ENCODE assay signal across 27 cellular contexts in the genomic region with DNA sequence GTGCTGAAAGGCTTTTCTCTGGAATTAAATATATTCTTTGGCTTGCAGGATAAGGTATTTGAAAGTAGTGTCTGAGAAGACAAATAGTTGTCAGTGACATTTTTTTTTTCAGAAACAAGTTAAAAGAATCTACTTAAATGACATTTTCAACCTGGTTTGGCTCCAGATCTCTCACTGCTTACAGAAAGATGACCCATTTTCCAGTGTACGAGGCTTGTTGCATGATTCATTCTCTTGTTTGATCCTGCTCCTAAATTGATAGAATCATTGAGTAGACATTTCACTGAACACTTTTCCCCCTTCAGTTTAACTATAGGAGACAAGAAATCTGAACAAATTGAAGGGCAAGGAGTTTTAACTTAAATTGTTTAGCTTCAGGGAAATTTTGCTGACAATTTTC.
"Had no signal": no experiment of that assay in that cellular context is flagged by ENCODE, and none has a peak within 500 bp of the region (broad histone marks: within the 10 kb centered on the region; RNA-seq: fewer than 3 reads in every experiment).

No MANE protein-coding gene starts in this region.

- H3K4me1 Mint-ChIP-seq: activated naive CD4-positive, alpha-beta T cell treated with anti-CD3 and anti-CD28 coated beads, Interleukin-2, amount 10 ng/mL, durations not matched to agents 7 days and 5 days; activated naive CD8-positive, alpha-beta T cell treated with anti-CD3 and anti-CD28 coated beads, Interleukin-2, amount 10 ng/mL, durations not matched to agents 7 days and 5 days; naive B cell had no signal

- H3K36me3 ChIP-seq: breast epithelium, transverse colon had no signal

- H3K4me1 ChIP-seq: breast epithelium, testis, transverse colon had no signal

- H3K4me3 ChIP-seq: breast epithelium, coronary artery, dorsolateral prefrontal cortex, testis, transverse colon had no signal

- DNase-seq: activated CD4-positive, alpha-beta T cell treated with anti-CD3 and anti-CD28 coated beads for 48 hours; activated CD4-positive, alpha-beta T cell treated with anti-CD3 and anti-CD28 coated beads, Interleukin-2, amount 50 U/mL, for 48 hours; activated CD8-positive, alpha-beta memory T cell treated with anti-CD3 and anti-CD28 coated beads, Interleukin-2, amount 50 U/mL, for 48 hours; activated gamma-delta T cell; activated naive CD4-positive, alpha-beta T cell treated with anti-CD3 and anti-CD28 coated beads, Interleukin-2, amount 10 ng/mL, durations not matched to agents 7 days and 5 days; activated naive CD8-positive, alpha-beta T cell treated with anti-CD3 and anti-CD28 coated beads, Interleukin-2, amount 10 ng/mL, durations not matched to agents 7 days and 5 days; activated T-cell treated with anti-CD3 and anti-CD28 coated beads, Interleukin-2, amount 50 U/mL, for 24 hours; amniotic stem cell; cerebellar nuclear complex; dorsolateral prefrontal cortex; kidney; left colon; mammary epithelial cell; naive B cell; nephron progenitor cell; occipital lobe; right cardiac atrium; stimulated activated CD4-positive, alpha-beta T cell treated with anti-CD3 and anti-CD28 coated beads, Interleukin-2, amount 100 ng/mL, for 48 hours; stimulated activated naive CD8-positive, alpha-beta T cell treated with anti-CD3 and anti-CD28 coated beads, Interleukin-15, Interleukin-2, amounts not matched to agents 100 U/mL and 50 U/mL, for 24 hours; testis; transverse colon had no signal

- H3K27me3 ChIP-seq: breast epithelium, dorsolateral prefrontal cortex, testis, transverse colon had no signal

- H3K27ac ChIP-seq: breast epithelium, coronary artery, dorsolateral prefrontal cortex, testis, transverse colon, VCaP had no signal

- H3K36me3 Mint-ChIP-seq: activated naive CD4-positive, alpha-beta T cell treated with anti-CD3 and anti-CD28 coated beads, Interleukin-2, amount 10 ng/mL, durations not matched to agents 7 days and 5 days; activated naive CD8-positive, alpha-beta T cell treated with anti-CD3 and anti-CD28 coated beads, Interleukin-2, amount 10 ng/mL, durations not matched to agents 7 days and 5 days had no signal

- FAIRE-seq: endothelial cell of umbilical vein, TTC549 had no signal

- H3K27ac Mint-ChIP-seq: activated naive CD4-positive, alpha-beta T cell treated with anti-CD3 and anti-CD28 coated beads, Interleukin-2, amount 10 ng/mL, durations not matched to agents 7 days and 5 days; activated naive CD8-positive, alpha-beta T cell treated with anti-CD3 and anti-CD28 coated beads, Interleukin-2, amount 10 ng/mL, durations not matched to agents 7 days and 5 days; activated T-cell treated with anti-CD3 and anti-CD28 coated beads, Interleukin-2, amount 50 U/mL, for 24 hours; naive B cell; nephron progenitor cell had no signal

- ATAC-seq: esophagus mucosa; left colon; right cardiac atrium; stimulated activated naive CD8-positive, alpha-beta T cell treated with anti-CD3 and anti-CD28 coated beads, Interleukin-15, Interleukin-2, amounts not matched to agents 100 U/mL and 50 U/mL, for 24 hours had no signal

- H3K4me3 Mint-ChIP-seq: activated naive CD4-positive, alpha-beta T cell treated with anti-CD3 and anti-CD28 coated beads, Interleukin-2, amount 10 ng/mL, durations not matched to agents 7 days and 5 days; activated naive CD8-positive, alpha-beta T cell treated with anti-CD3 and anti-CD28 coated beads, Interleukin-2, amount 10 ng/mL, durations not matched to agents 7 days and 5 days; activated T-cell treated with anti-CD3 and anti-CD28 coated beads, Interleukin-2, amount 50 U/mL, for 24 hours; naive B cell; nephron progenitor cell had no signal

- H3K27me3 Mint-ChIP-seq: activated naive CD4-positive, alpha-beta T cell treated with anti-CD3 and anti-CD28 coated beads, Interleukin-2, amount 10 ng/mL, durations not matched to agents 7 days and 5 days; activated naive CD8-positive, alpha-beta T cell treated with anti-CD3 and anti-CD28 coated beads, Interleukin-2, amount 10 ng/mL, durations not matched to agents 7 days and 5 days; activated T-cell treated with anti-CD3 and anti-CD28 coated beads, Interleukin-2, amount 50 U/mL, for 24 hours; naive B cell had no signal

- H3K9me3 ChIP-seq: testis had no signal
